14 cellular contexts compared by ENCODE assay signal in the genomic region with DNA sequence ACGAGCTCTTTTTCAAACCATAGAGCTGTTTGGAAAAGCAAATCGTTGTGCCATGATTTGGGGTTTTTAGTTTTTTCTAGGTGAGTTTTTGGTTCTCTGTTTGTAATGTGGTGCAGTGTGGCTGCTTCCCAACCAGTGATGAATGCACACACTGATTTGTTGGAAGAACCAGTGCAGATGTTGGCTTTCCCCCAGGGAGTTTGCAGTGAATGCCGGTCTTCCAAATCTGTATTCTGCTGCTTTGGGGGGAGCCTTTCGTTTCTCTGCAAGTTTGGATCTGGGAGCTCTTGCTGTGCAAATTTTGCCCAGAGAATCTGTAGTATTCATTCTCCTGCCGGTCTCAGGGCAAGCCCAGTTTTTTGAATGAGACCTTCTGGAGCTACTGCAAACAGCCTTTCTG. TPM values are rescaled to one million over a fixed set of nuclear protein-coding genes. Genes with fewer than 3 reads are reported as not detected.
A peak's percentile ranks its signal among the peaks of the same experiment; 100 is the strongest.
DNase-seq lines count a peak whose midpoint lies in the region; ATAC-seq, FAIRE-seq and TF ChIP-seq lines count a peak whose summit lies in the region.
"Had no signal": no experiment of that assay in that cellular context is flagged by ENCODE, and none has a peak within 500 bp of the region (broad histone marks: within the 10 kb centered on the region; RNA-seq: fewer than 3 reads in every experiment).

No MANE protein-coding gene starts in this region.

- H3K4me2 ChIP-seq in PC-3 (ENCODE audit: low read length) (no peak overlapping the region), HepG2 (ENCODE audit: low read depth, low read length) (no peak overlapping the region)
- H3K4me2 ChIP-seq: PC-9 had no signal

- CTCF ChIA-PET in PC-3 (lab: Charles Lee): no interaction called here
- CTCF ChIA-PET in HepG2 (lab: Yijun Ruan, JAX; ENCODE audit: low intra/inter-chr PET ratio, low total read pairs): no interaction called here

- H3K79me2 ChIP-seq in PC-3 (ENCODE audit: low read length): no peaks in the 10 kb centered on the region
- H3K79me2 ChIP-seq in HepG2 (ENCODE audit: insufficient read depth, low read length): no peaks in the 10 kb centered on the region

- ATAC-seq in left cardiac atrium (peak; percentile 52 to 57), PC-3 (no peak), HepG2 (no peak)
- ATAC-seq in stimulated activated naive CD8-positive, alpha-beta T cell treated with anti-CD3 and anti-CD28 coated beads, Interleukin-15, amount 100 ng/mL, for 72 hours: no peak

- H3K4me1 ChIP-seq in PC-3 (ENCODE audit: insufficient read depth, low read length): no peaks in the 10 kb centered on the region
- no peaks in the 10 kb centered on the region for H3K4me1 ChIP-seq in HepG2 (ENCODE audit: insufficient read depth, low read length)

- no peaks in the 10 kb centered on the region for H3F3A ChIP-seq in PC-3 (ENCODE audit: low read length, unreplicated experiment)

- peak overlapping the region; percentile 43 for H3K4me3 Mint-ChIP-seq in activated T-cell treated with anti-CD3 and anti-CD28 coated beads, Interleukin-2, amount 50 U/mL, for 24 hours
- H3K4me3 Mint-ChIP-seq in activated T-helper 2 cell treated with anti-CD3 and anti-CD28 coated beads, Interferon-gamma antibody, Interleukin-2, Interleukin-4, amounts not matched to agents 10 μg/mL and 5 μg/mL and 100 μg/mL, durations not matched to agents 14 hours and 24 hours and 36 hours (ENCODE audit: low read depth): no peak overlapping the region
- H3K4me3 Mint-ChIP-seq in stimulated activated naive CD8-positive, alpha-beta T cell treated with anti-CD3 and anti-CD28 coated beads, Interleukin-15, amount 100 ng/mL, for 72 hours: peak overlapping the region; percentile 38 to 81

- H2AFZ ChIP-seq in PC-3 (ENCODE audit: low read length) (no peak overlapping the region), HepG2 (ENCODE audit: low read length) (no peak overlapping the region)
- H2AFZ ChIP-seq: PC-9 had no signal

- DNase-seq in activated T-cell treated with anti-CD3 and anti-CD28 coated beads, Interleukin-2, amount 50 U/mL, for 24 hours: no peak
- no peak for DNase-seq in activated T-cell treated with anti-CD3 and anti-CD28 coated beads, Interleukin-2, amount 50 U/mL, for 48 hours
- no peak for DNase-seq in activated T-helper 2 cell treated with anti-CD3 and anti-CD28 coated beads, Interferon-gamma antibody, Interleukin-2, Interleukin-4, amounts not matched to agents 10 μg/mL and 5 μg/mL and 100 μg/mL, durations not matched to agents 14 hours and 24 hours and 36 hours (ENCODE audit: low spot score)
- DNase-seq in left cardiac atrium (peak; percentile 34), PC-3 (no peak), NCI-H748 treated with DMSO at 0.1 percent for 48 hours (lab: John Stamatoyannopoulos, UW) (no peak), HepG2 (ENCODE audit: low spot score) (no peak)
- no peak for DNase-seq in stimulated activated naive CD8-positive, alpha-beta T cell treated with anti-CD3 and anti-CD28 coated beads, Interleukin-15, amount 100 ng/mL, for 72 hours
- DNase-seq: activated effector memory CD4-positive, alpha-beta T cell treated with anti-CD3 and anti-CD28 coated beads, Interleukin-2, amount 50 U/mL, for 16 hours; effector CD8-positive, alpha-beta T cell; NCI-H146; PC-9; spleen had no signal

- TF ChIP-seq EP300 in HepG2 (IDR thresholded peaks at IDR 0.05; ENCODE audit: low read depth in 2 of 2, low read length in 2 of 2) (no peak), HepG2 (CRISPR knock-in tag; IDR thresholded peaks at IDR 0.05; ENCODE audit: borderline replicate concordance) (no peak)

- no peaks in the 10 kb centered on the region for H3K9me2 ChIP-seq in PC-3 (replicated peaks; ENCODE audit: low read length)

- H3K27me3 ChIP-seq in PC-3 (ENCODE audit: low read length) (no peaks in the 10 kb centered on the region), HepG2 (ENCODE audit: control insufficient read depth in 1 of 2, insufficient read depth in 2 of 2, low read length in 2 of 2) (no peaks in the 10 kb centered on the region)
- H3K27me3 ChIP-seq: spleen had no signal

- no peaks in the 10 kb centered on the region for H3K9me3 Mint-ChIP-seq in activated T-cell treated with anti-CD3 and anti-CD28 coated beads, Interleukin-2, amount 50 U/mL, for 24 hours
- no peaks in the 10 kb centered on the region for H3K9me3 Mint-ChIP-seq in activated T-helper 2 cell treated with anti-CD3 and anti-CD28 coated beads, Interferon-gamma antibody, Interleukin-2, Interleukin-4, amounts not matched to agents 10 μg/mL and 5 μg/mL and 100 μg/mL, durations not matched to agents 14 hours and 24 hours and 36 hours
- no peaks in the 10 kb centered on the region for H3K9me3 Mint-ChIP-seq in stimulated activated naive CD8-positive, alpha-beta T cell treated with anti-CD3 and anti-CD28 coated beads, Interleukin-15, amount 100 ng/mL, for 72 hours

- peaks cover 93% of the 10 kb centered on the region for H3K4me1 Mint-ChIP-seq in activated T-cell treated with anti-CD3 and anti-CD28 coated beads, Interleukin-2, amount 50 U/mL, for 24 hours (ENCODE audit: low read depth)
- H3K4me1 Mint-ChIP-seq in activated T-helper 2 cell treated with anti-CD3 and anti-CD28 coated beads, Interferon-gamma antibody, Interleukin-2, Interleukin-4, amounts not matched to agents 10 μg/mL and 5 μg/mL and 100 μg/mL, durations not matched to agents 14 hours and 24 hours and 36 hours (ENCODE audit: low read depth): peaks cover 86% of the 10 kb centered on the region
- H3K4me1 Mint-ChIP-seq in stimulated activated naive CD8-positive, alpha-beta T cell treated with anti-CD3 and anti-CD28 coated beads, Interleukin-15, amount 100 ng/mL, for 72 hours: peaks cover 89% of the 10 kb centered on the region

- TF ChIP-seq CTCF in PC-3 (conservative IDR thresholded peaks at IDR 0.05; ENCODE audit: low read depth, low read length) (no peak), HepG2 (CRISPR knock-in tag; IDR thresholded peaks at IDR 0.05) (no peak)

- POLR2A ChIA-PET in PC-3 (lab: Charles Lee; ENCODE audit: unreplicated experiment) (no interaction called here), HepG2 (lab: Yijun Ruan, JAX) (no interaction called here)

- H3K27ac Mint-ChIP-seq in activated T-cell treated with anti-CD3 and anti-CD28 coated beads, Interleukin-2, amount 50 U/mL, for 24 hours: peak overlapping the region; percentile 99
- H3K27ac Mint-ChIP-seq in activated T-helper 2 cell treated with anti-CD3 and anti-CD28 coated beads, Interferon-gamma antibody, Interleukin-2, Interleukin-4, amounts not matched to agents 10 μg/mL and 5 μg/mL and 100 μg/mL, durations not matched to agents 14 hours and 24 hours and 36 hours: peak overlapping the region; percentile 86
- H3K27ac Mint-ChIP-seq in stimulated activated naive CD8-positive, alpha-beta T cell treated with anti-CD3 and anti-CD28 coated beads, Interleukin-15, amount 100 ng/mL, for 72 hours: peak overlapping the region; percentile 39 to 77

- H3K36me3 Mint-ChIP-seq in activated T-cell treated with anti-CD3 and anti-CD28 coated beads, Interleukin-2, amount 50 U/mL, for 24 hours (ENCODE audit: low read depth): peaks cover 44% of the 10 kb centered on the region
- H3K36me3 Mint-ChIP-seq in activated T-helper 2 cell treated with anti-CD3 and anti-CD28 coated beads, Interferon-gamma antibody, Interleukin-2, Interleukin-4, amounts not matched to agents 10 μg/mL and 5 μg/mL and 100 μg/mL, durations not matched to agents 14 hours and 24 hours and 36 hours (ENCODE audit: low read depth): peaks cover 23% of the 10 kb centered on the region

- H3K9me3 ChIP-seq in PC-3 (ENCODE audit: low read length) (no peaks in the 10 kb centered on the region), HepG2 (ENCODE audit: low read length) (no peaks in the 10 kb centered on the region)
- H3K9me3 ChIP-seq: spleen had no signal

- H3K36me3 ChIP-seq in PC-3 (ENCODE audit: low read depth, low read length) (no peaks in the 10 kb centered on the region), HepG2 (replicated peaks in 1 of 2; ENCODE audit: control insufficient read depth in 1 of 2, insufficient read depth in 2 of 2, low read length in 2 of 2) (no peaks in the 10 kb centered on the region)
- H3K36me3 ChIP-seq: spleen had no signal

- no peaks in the 10 kb centered on the region for H4K20me1 ChIP-seq in PC-3 (ENCODE audit: low read length)
- H4K20me1 ChIP-seq in HepG2 (ENCODE audit: insufficient read depth, low read length): no peaks in the 10 kb centered on the region

- H3K9ac ChIP-seq in PC-3 (ENCODE audit: low read length) (no peak overlapping the region), HepG2 (ENCODE audit: insufficient read depth, low read depth, low read length) (no peak overlapping the region)

- 43% methylated on average over 5 of the region's 5 CpGs for WGBS in HepG2 (ENCODE audit: low lambda C conversion rate)

- TF ChIP-seq RAD21 in HepG2 (CRISPR knock-in tag; IDR thresholded peaks at IDR 0.05): no peak

- BruUV-seq in PC-3 (replicated peaks; lab: Mats Ljungman, UMichigan): no TSS peak
- BruUV-seq in HepG2 (replicated peaks; lab: Mats Ljungman, UMichigan): no TSS peak

- in situ Hi-C loops in HepG2 (cut with HindIII; ENCODE audit: extremely low pct_ligation_motif_present, low pct_unique_long_range_greater_than_20kb): no loop called here

- TF ChIP-seq POLR2A in HepG2 (IDR thresholded peaks at IDR 0.05; ENCODE audit: insufficient read depth in 1 of 2, low read depth in 2 of 2, low read length in 2 of 2): no peak

- no peak for FAIRE-seq in HepG2 (lab: Jason Lieb, UNC)
- FAIRE-seq: TTC549 had no signal

- H3K27me3 Mint-ChIP-seq in activated T-cell treated with anti-CD3 and anti-CD28 coated beads, Interleukin-2, amount 50 U/mL, for 24 hours: no peaks in the 10 kb centered on the region
- no peaks in the 10 kb centered on the region for H3K27me3 Mint-ChIP-seq in activated T-helper 2 cell treated with anti-CD3 and anti-CD28 coated beads, Interferon-gamma antibody, Interleukin-2, Interleukin-4, amounts not matched to agents 10 μg/mL and 5 μg/mL and 100 μg/mL, durations not matched to agents 14 hours and 24 hours and 36 hours (ENCODE audit: low read depth)
- no peaks in the 10 kb centered on the region for H3K27me3 Mint-ChIP-seq in stimulated activated naive CD8-positive, alpha-beta T cell treated with anti-CD3 and anti-CD28 coated beads, Interleukin-15, amount 100 ng/mL, for 72 hours

- H3K4me3 ChIP-seq in PC-3 (ENCODE audit: low read length) (no peak overlapping the region), HepG2 (replicated peaks in 1 of 3; ENCODE audit: insufficient read depth in 1 of 3, low read depth in 2 of 3, low read length in 3 of 3) (no peak overlapping the region)
- H3K4me3 ChIP-seq: PC-9, spleen had no signal

- intact Hi-C loops in activated T-helper 2 cell treated with anti-CD3 and anti-CD28 coated beads, Interferon-gamma antibody, Interleukin-2, Interleukin-4, amounts not matched to agents 10 μg/mL and 5 μg/mL and 100 μg/mL, durations not matched to agents 14 hours and 24 hours and 36 hours (cut with micrococcal nuclease): loop anchor here (5.0 kb wide), 2 partner anchors 202 to 557 kb away; no protein-coding TSS in a partner anchor
- intact Hi-C loops in left cardiac atrium (cut with DNase I) (no loop called here), PC-3 (cut with micrococcal nuclease) (no loop called here), HepG2 (cut with micrococcal nuclease; ENCODE audit: unreplicated experiment) (no loop called here)

- H3K27ac ChIP-seq in PC-3 (ENCODE audit: low read length) (no peak overlapping the region), HepG2 (ENCODE audit: extremely low read length, insufficient read depth, low read length) (no peak overlapping the region)
- H3K27ac ChIP-seq: PC-9 had no signal

RNA-seq across cellular contexts. Expression of gene HECA, which starts 14.5 kb away (rescaled TPM):
- total RNA-seq in activated T-helper 2 cell treated with anti-CD3 and anti-CD28 coated beads, Interferon-gamma antibody, Interleukin-2, Interleukin-4, amounts not matched to agents 10 μg/mL and 5 μg/mL and 100 μg/mL, durations not matched to agents 14 hours and 24 hours and 36 hours: 33.6 and 36.9 TPM in 2 replicates
- total RNA-seq in left cardiac atrium (10 to 100 TPM; 33.2 to 36.9 TPM), PC-3 (2014; rRNA removed) (4.2 and 7.7 TPM in 2 replicates), HepG2 (2016; rRNA removed; fragmentation: Illumina TruSeq; extraction: Trizol) (0.15 and 0.18 TPM in 2 replicates)
- 0.10 TPM in 1 of 2 replicates, not detected in the other for total RNA-seq in HepG2 (2016; cell fraction: cytosol; rRNA removed; fragmentation: Illumina TruSeq; extraction: Trizol; ENCODE audit: low read depth)
- total RNA-seq in HepG2 (2016; cell fraction: insoluble cytoplasmic fraction; rRNA removed; fragmentation: Illumina TruSeq; extraction: Trizol): 0.13 and 0.17 TPM in 2 replicates
- total RNA-seq in HepG2 (2016; cell fraction: membrane; rRNA removed; fragmentation: Illumina TruSeq; extraction: Trizol): 0.09 and 0.10 TPM in 2 replicates
- 0.13 and 0.16 TPM in 2 replicates for total RNA-seq in HepG2 (2016; cell fraction: nucleus; rRNA removed; fragmentation: Illumina TruSeq; extraction: Trizol)
- 0.49 and 0.68 TPM in 2 replicates for polyA plus RNA-seq in HepG2 (2011; rRNA removed)
- 0.25 and 0.47 TPM in 2 replicates for polyA plus RNA-seq in HepG2 (2011; cell fraction: cytosol; rRNA removed)
- 0.35 and 0.52 TPM in 2 replicates for polyA plus RNA-seq in HepG2 (2011; cell fraction: nucleus; rRNA removed)
- polyA plus RNA-seq in HepG2 (2012): 0.87 and 1.8 TPM in 2 replicates
- polyA plus RNA-seq in HepG2 (2016; cell fraction: cytosol; fragmentation: Illumina TruSeq; extraction: Trizol; ENCODE audit: low read depth): not detected in 2 replicates
- 0.13 and 0.22 TPM in 2 replicates for polyA plus RNA-seq in HepG2 (2016; cell fraction: insoluble cytoplasmic fraction; fragmentation: Illumina TruSeq; extraction: Trizol; ENCODE audit: low read depth)
- 0.03 and 0.08 TPM in 2 replicates for polyA plus RNA-seq in HepG2 (2016; cell fraction: membrane; fragmentation: Illumina TruSeq; extraction: Trizol; ENCODE audit: low read depth)
- 0.12 and 0.15 TPM in 2 replicates for polyA plus RNA-seq in HepG2 (2016; cell fraction: nucleus; fragmentation: Illumina TruSeq; extraction: Trizol; ENCODE audit: insufficient read depth, low read depth)
- polyA minus RNA-seq in HepG2 (2011; rRNA and poly(A)+ RNA removed; ENCODE audit: low replicate concordance): 1.0 and 7.6 TPM in 2 replicates
- 0.70 and 1.2 TPM in 2 replicates for polyA minus RNA-seq in HepG2 (2011; cell fraction: cytosol; rRNA and poly(A)+ RNA removed)
- 0.77 and 1.4 TPM in 2 replicates for polyA minus RNA-seq in HepG2 (2011; cell fraction: nucleus; rRNA and poly(A)+ RNA removed)

Comparison
In these comparisons a context has a peak if more than half of its experiments do, and no peak if none do; other contexts are left out.
1. ATAC-seq: peak in left cardiac atrium (2 of 2); none in stimulated activated naive CD8-positive, alpha-beta T cell treated with anti-CD3 and anti-CD28 coated beads, Interleukin-15, amount 100 ng/mL, for 72 hours (single experiment), PC-3 (single experiment) and HepG2 (single experiment).
2. Peak in every context shown above with its lines, with median percentiles within 50 percentile points of each other: H3K27ac Mint-ChIP-seq.